ENCODE assay signal across 1 cellular context in the genomic region with DNA sequence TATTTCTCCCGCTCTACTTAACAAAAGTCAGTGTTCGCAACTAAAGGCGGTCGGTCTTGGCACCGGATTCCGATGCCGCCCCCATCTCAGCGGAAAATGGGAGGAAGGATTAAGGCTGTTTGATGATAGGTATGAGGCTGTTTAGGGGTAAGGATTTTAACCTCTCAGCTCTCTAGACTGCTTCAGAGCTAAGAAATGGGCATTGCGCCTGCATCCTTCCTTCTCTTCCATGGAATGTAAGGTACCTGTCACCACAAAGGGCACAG.
TF ChIP-seq lines count a peak whose summit lies in the region.

No MANE protein-coding gene starts in this region.

TF ChIP-seq in HEK293, 187 proteins besides CTCF, POLR2A, EP300 and RAD21 (continued from another document):
- TF ChIP-seq PRDM10 (tag by site-specific recombination; IDR thresholded peaks at IDR 0.05) = 0 out of 2 replicates have a peak, but pooled peaks have one; percentile 3
- TF ChIP-seq, protein P1, sequence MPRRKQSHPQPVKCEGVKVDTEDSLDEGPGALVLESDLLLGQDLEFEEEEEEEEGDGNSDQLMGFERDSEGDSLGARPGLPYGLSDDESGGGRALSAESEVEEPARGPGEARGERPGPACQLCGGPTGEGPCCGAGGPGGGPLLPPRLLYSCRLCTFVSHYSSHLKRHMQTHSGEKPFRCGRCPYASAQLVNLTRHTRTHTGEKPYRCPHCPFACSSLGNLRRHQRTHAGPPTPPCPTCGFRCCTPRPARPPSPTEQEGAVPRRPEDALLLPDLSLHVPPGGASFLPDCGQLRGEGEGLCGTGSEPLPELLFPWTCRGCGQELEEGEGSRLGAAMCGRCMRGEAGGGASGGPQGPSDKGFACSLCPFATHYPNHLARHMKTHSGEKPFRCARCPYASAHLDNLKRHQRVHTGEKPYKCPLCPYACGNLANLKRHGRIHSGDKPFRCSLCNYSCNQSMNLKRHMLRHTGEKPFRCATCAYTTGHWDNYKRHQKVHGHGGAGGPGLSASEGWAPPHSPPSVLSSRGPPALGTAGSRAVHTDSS (tag by site-specific recombination; IDR thresholded peaks at IDR 0.05) = no peak
